ENCODE assay signal across 2 cellular contexts in the genomic region with DNA sequence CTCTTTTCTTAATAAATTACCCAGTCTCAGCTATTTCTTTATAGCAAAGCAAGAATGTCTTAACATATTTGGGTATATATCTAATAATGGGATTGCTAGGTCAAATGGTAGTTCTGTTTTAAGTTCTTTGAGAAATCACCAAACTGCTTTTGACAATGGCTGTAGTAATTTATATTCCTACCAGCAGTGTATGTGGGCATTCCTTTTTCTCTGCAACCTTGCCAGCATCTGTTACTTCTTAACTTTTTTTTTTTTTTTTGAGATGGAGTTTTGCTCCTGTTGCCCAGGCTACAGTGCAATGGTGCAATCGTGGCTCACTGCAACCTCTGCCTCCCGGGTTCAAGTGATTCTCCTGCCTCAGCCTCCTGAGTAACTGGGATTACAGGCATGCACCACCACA.
DNase-seq lines count a peak whose midpoint lies in the region; ATAC-seq and TF ChIP-seq lines count a peak whose summit lies in the region.
"Not testable (repeated sequence)": the region's sequence is repeated elsewhere in the genome, so short reads cannot be mapped to it uniquely, and the experiment has no call there.

No MANE protein-coding gene starts in this region.

- DNase-seq in SK-N-SH: not testable (repeated sequence)

- H3K9me2 ChIP-seq in SK-N-SH: not testable (repeated sequence)

- not testable (repeated sequence) for TF ChIP-seq RAD21 in SK-N-SH (IDR thresholded peaks at IDR 0.05; ENCODE audit: low read length)

- CTCF ChIA-PET in SK-N-SH (lab: Yijun Ruan, JAX): interaction anchor here (0.8 to 2.6 kb wide), 2 partner anchors 13 to 111 kb away, joined by 3 to 6 read pairs; a partner anchor contains a TSS

- H3K79me2 ChIP-seq in SK-N-SH (ENCODE audit: insufficient read depth): not testable (repeated sequence)

- H3K4me3 ChIP-seq in SK-N-SH (ENCODE audit: low read depth in 2 of 2, low read length in 1 of 2): not testable (repeated sequence)

- TF ChIP-seq EP300 in SK-N-SH (IDR thresholded peaks at IDR 0.05; ENCODE audit: borderline replicate concordance in 1 of 2, low read depth in 1 of 2, low read length in 1 of 2): not testable (repeated sequence)

- not testable (repeated sequence) for H3K27me3 ChIP-seq in SK-N-SH (ENCODE audit: insufficient read depth)

- ATAC-seq in SK-N-SH treated with all-trans-retinoic acid at 6 μM for 48 hours: peak; percentile 82

- H3K9me3 ChIP-seq in SK-N-SH: not testable (repeated sequence)

- H3K9ac ChIP-seq in SK-N-SH: not testable (repeated sequence)

- not testable (repeated sequence) for TF ChIP-seq CTCF in SK-N-SH (IDR thresholded peaks at IDR 0.05)

- POLR2A ChIA-PET in SK-N-SH (lab: Yijun Ruan, JAX): not testable (repeated sequence)

- 55% methylated on average over 2 of the region's 2 CpGs for WGBS in SK-N-SH (ENCODE audit: low lambda C conversion rate)

- not testable (repeated sequence) for H3K36me3 ChIP-seq in SK-N-SH (replicated peaks in 1 of 2; ENCODE audit: control insufficient read depth in 1 of 2, insufficient read depth in 2 of 2, low read length in 1 of 2)

- not testable (repeated sequence) for H3K4me1 ChIP-seq in SK-N-SH (ENCODE audit: control insufficient read depth in 1 of 2, insufficient read depth in 2 of 2, low read depth in 1 of 2, low read length in 1 of 2)

- H3F3A ChIP-seq in SK-N-SH (replicated peaks; ENCODE audit: insufficient read depth): not testable (repeated sequence)

- not testable (repeated sequence) for H3K4me2 ChIP-seq in SK-N-SH

- not testable (repeated sequence) for H3K27ac ChIP-seq in SK-N-SH (ENCODE audit: low read depth in 2 of 2, low read length in 1 of 2)

- H2AFZ ChIP-seq in SK-N-SH (ENCODE audit: low read depth): not testable (repeated sequence)

- H4K20me1 ChIP-seq in SK-N-SH (ENCODE audit: insufficient read depth): not testable (repeated sequence)

TF ChIP-seq in SK-N-SH, 30 proteins besides CTCF, POLR2A, EP300 and RAD21:
- TF ChIP-seq, protein P1, sequence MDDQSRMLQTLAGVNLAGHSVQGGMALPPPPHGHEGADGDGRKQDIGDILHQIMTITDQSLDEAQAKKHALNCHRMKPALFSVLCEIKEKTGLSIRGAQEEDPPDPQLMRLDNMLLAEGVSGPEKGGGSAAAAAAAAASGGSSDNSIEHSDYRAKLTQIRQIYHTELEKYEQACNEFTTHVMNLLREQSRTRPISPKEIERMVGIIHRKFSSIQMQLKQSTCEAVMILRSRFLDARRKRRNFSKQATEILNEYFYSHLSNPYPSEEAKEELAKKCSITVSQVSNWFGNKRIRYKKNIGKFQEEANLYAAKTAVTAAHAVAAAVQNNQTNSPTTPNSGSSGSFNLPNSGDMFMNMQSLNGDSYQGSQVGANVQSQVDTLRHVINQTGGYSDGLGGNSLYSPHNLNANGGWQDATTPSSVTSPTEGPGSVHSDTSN (IDR thresholded peaks at IDR 0.05): 0 out of 2 replicates have a peak, but pooled peaks have one; percentile 9
- peak; percentile 37 for TF ChIP-seq TCF12 (IDR thresholded peaks at IDR 0.05)
